ENCODE assay signal across 1 cellular context in the genomic region with DNA sequence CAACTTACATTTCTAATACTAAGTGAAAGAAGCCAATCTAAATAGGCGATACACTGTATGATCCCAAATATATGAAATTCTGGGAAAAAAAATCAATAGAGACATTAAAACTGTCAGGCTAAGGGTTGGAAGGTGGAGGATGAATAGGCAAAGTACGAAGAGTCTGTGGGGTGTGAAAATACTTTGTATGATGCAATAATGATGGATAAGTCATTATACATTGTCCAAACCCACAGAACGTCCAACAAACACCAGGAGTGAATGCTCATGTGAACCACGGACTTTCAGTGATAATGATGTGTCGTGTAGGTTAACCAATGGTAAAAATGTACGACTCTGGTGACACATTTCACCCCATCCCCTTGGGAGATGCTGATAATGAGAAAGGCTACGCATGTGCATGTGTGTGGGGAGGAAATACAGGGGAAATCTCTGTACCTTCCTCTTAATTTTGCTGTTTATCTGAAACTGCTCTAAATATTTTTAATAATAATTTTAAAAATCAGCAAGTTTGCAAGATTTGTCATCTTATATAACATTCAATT.
TF ChIP-seq lines count a peak whose summit lies in the region.

No MANE protein-coding gene starts in this region.

TF ChIP-seq in K562, 482 proteins besides CTCF, POLR2A, EP300 and RAD21 (continued from another document):
- TF ChIP-seq ZNF512 (tag; IDR thresholded peaks at IDR 0.05) = no peak
TF ChIP-seq in K562: peak in this region for 5.
